Comparison of ENCODE assay signal across 1 cellular context in the genomic region with DNA sequence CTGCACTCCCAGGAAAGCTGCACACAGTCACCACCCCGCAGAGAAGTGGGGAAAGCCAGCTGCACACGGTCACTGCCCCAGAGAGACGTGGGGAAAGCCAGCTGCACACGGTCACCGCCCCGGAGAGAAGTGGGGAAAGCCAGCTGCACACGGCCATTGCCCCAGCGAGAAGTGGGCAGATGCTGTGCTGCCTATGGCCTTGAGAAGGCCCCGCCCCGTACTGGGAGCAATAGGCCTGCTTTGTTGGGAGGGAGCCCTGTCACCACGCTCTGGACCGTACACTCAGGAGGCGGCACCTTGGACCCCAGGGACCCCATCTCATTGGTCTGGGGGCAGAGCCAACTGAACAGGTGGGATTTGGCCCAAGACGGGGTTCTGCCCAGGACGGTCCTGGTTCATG.
TF ChIP-seq lines count a peak whose summit lies in the region.

No MANE protein-coding gene starts in this region.

TF ChIP-seq in H1, 55 proteins besides CTCF, POLR2A, EP300 and RAD21:
- no peak for TF ChIP-seq RNF2 (IDR thresholded peaks at IDR 0.05; ENCODE audit: borderline replicate concordance, low read depth, low read length, missing control alignments, poor library complexity, severe bottlenecking)
TF ChIP-seq in H1: peak in this region for 0.
